ENCODE assay signal across 14 cellular contexts in genomic region chr22:44755956-44756361, GRCh38. TPM values are rescaled to one million over a fixed set of nuclear protein-coding genes. Genes with fewer than 3 reads are reported as not detected.
A peak's percentile ranks its signal among the peaks of the same experiment; 100 is the strongest.
DNase-seq lines count a peak whose midpoint lies in the region; ATAC-seq, FAIRE-seq and TF ChIP-seq lines count a peak whose summit lies in the region.
"Had no signal": no experiment of that assay in that cellular context is flagged by ENCODE, and none has a peak within 500 bp of the region (broad histone marks: within the 10 kb centered on the region; RNA-seq: fewer than 3 reads in every experiment).

No MANE protein-coding gene starts in this region.

- H3K4me1 ChIP-seq in H9 (ENCODE audit: insufficient read depth, low read length) (peaks cover 12% of the 10 kb centered on the region; the same call in 1 of the 2 replicates), breast epithelium (peaks cover 11 to 13% of the 10 kb centered on the region in 2 donors), kidney (ENCODE audit: control insufficient read depth in 1 of 2, insufficient read depth in 1 of 2, low read depth in 1 of 2, low read length in 2 of 2) (peaks cover 21 to 35% of the 10 kb centered on the region in 2 donors), small intestine (ENCODE audit: control insufficient read depth in 2 of 2, insufficient read depth in 1 of 2, low read depth in 1 of 2, low read length in 1 of 2) (peaks cover 0 to 9% of the 10 kb centered on the region in 2 donors)

- no peak overlapping the region for H4K91ac ChIP-seq in H9 (ENCODE audit: insufficient read length, low read depth, low read length)

- no peak overlapping the region for H2BK20ac ChIP-seq in H9 (ENCODE audit: low read depth, low read length, poor library complexity, severe bottlenecking)

- H3K4me3 ChIP-seq in breast epithelium (peak overlapping the region in 2 of 3 donors; percentile 24 to 42), kidney (ENCODE audit: low read length in 2 of 2) (peak overlapping the region in 1 of 2 donors; percentile 23), small intestine (ENCODE audit: low read depth in 1 of 2, low read length in 2 of 2) (no peak overlapping the region)
- H3K4me3 ChIP-seq: gastroesophageal sphincter had no signal

- H3K4me2 ChIP-seq in H9 (ENCODE audit: insufficient read depth, insufficient read length, low read length), result peak overlapping the region; percentile 19

- peaks cover 4% of the 10 kb centered on the region; the same call in 1 of the 2 replicates for H3K79me2 ChIP-seq in H9 (ENCODE audit: insufficient read depth, low read length)

- H3K36me3 ChIP-seq in breast epithelium, result no peaks in the 10 kb centered on the region
- H3K36me3 ChIP-seq in kidney (ENCODE audit: control insufficient read depth in 1 of 2, insufficient read depth in 2 of 2, low read length in 2 of 2), result no peaks in the 10 kb centered on the region
- H3K36me3 ChIP-seq in small intestine (ENCODE audit: control insufficient read depth in 2 of 2, insufficient read depth in 2 of 2, low read length in 2 of 2), result no peaks in the 10 kb centered on the region
- H3K36me3 ChIP-seq: gastroesophageal sphincter had no signal

- no peak overlapping the region for H3K4ac ChIP-seq in H9 (ENCODE audit: low read depth, low read length)

- H3K79me1 ChIP-seq in H9 (ENCODE audit: insufficient read depth, low read depth, low read length, poor library complexity, severe bottlenecking), result peaks cover 4% of the 10 kb centered on the region

- H2BK15ac ChIP-seq in H9 (ENCODE audit: low read depth, low read length), result no peak overlapping the region

- peaks cover 4 to 13% of the 10 kb centered on the region in 2 experiments; a peak in 3 of 5 replicates for H3K9me3 Mint-ChIP-seq in H9
- H3K9me3 Mint-ChIP-seq in natural killer cell, result no peaks in the 10 kb centered on the region
- H3K9me3 Mint-ChIP-seq: activated CD4-positive, alpha-beta memory T cell treated with anti-CD3 and anti-CD28 coated beads, Interleukin-2, amount 10 ng/mL, durations not matched to agents 7 days and 5 days had no signal

- intact Hi-C loops in breast epithelium (cut with DNase I; ENCODE audit: low total_unique reads) (no loop called here), kidney (cut with DNase I) (no loop called here), natural killer cell (cut with micrococcal nuclease) (no loop called here)

- no peak for TF ChIP-seq POLR2A in breast epithelium (IDR thresholded peaks at IDR 0.05)

- DNase-seq in H9 (peak; percentile 57), breast epithelium (ENCODE audit: low spot score in 2 of 2) (peak; percentile 67 to 75), kidney (peak; percentile 64), small intestine (peak; percentile 74), superior temporal gyrus (ENCODE audit: extremely low spot score) (no peak), GOT3 (lab: John Stamatoyannopoulos, UW) (no peak), natural killer cell (no peak)
- DNase-seq: activated CD4-positive, alpha-beta memory T cell treated with anti-CD3 and anti-CD28 coated beads, Interleukin-2, amount 10 ng/mL, durations not matched to agents 7 days and 5 days; AML-193; DMS153; NCI-H226 had no signal

- WGBS in H9 (ENCODE audit: extremely low coverage, insufficient read length, low lambda C conversion rate), result no CpG with 5 or more reads among the region's 9 CpGs
- 8 to 40% (median 18%) methylated on average over 9 of the region's 9 CpGs for WGBS in small intestine, 3 donors

- H3K27me3 Mint-ChIP-seq in H9 (ENCODE audit: low read depth) (peaks cover 5% of the 10 kb centered on the region), natural killer cell (ENCODE audit: low read depth in 2 of 2) (peaks cover 0 to 13% of the 10 kb centered on the region in 2 donors)

- no peak for ATAC-seq in natural killer cell
- ATAC-seq in GM18867 (IDR thresholded peaks at IDR 0.05; ENCODE audit: unreplicated experiment), result no peak
- ATAC-seq: gastroesophageal sphincter had no signal

- H2BK120ac ChIP-seq in H9 (ENCODE audit: low read depth, low read length, poor library complexity, severe bottlenecking), result no peak overlapping the region

- H3K23me2 ChIP-seq in H9 (ENCODE audit: insufficient read length, low read depth, low read length, poor library complexity, severe bottlenecking), result peaks cover 18% of the 10 kb centered on the region

- H3K14ac ChIP-seq in H9 (ENCODE audit: insufficient read depth, low read length), result no peak overlapping the region

- FAIRE-seq in kidney (lab: Jason Lieb, UNC) (no peak), small intestine (lab: Jason Lieb, UNC) (no peak)
- FAIRE-seq: endometrium had no signal

- H3K4me1 Mint-ChIP-seq in H9, result peaks cover 31 to 53% of the 10 kb centered on the region in 2 experiments
- peaks cover 0 to 4% of the 10 kb centered on the region in 2 donors for H3K4me1 Mint-ChIP-seq in natural killer cell

- no peak overlapping the region for H2AFZ ChIP-seq in H9 (ENCODE audit: low read length)

- H3K56ac ChIP-seq in H9 (ENCODE audit: insufficient read length, low read depth, low read length), result no peak overlapping the region

- H3K4me3 Mint-ChIP-seq in H9, result peak overlapping the region in 1 of 2 experiments; percentile 40; a peak in 3 of 5 replicates
- H3K4me3 Mint-ChIP-seq in natural killer cell, result no peak overlapping the region
- H3K4me3 Mint-ChIP-seq: activated CD4-positive, alpha-beta memory T cell treated with anti-CD3 and anti-CD28 coated beads, Interleukin-2, amount 10 ng/mL, durations not matched to agents 7 days and 5 days had no signal

- H3K27ac ChIP-seq in H9 (ENCODE audit: insufficient read length, low read depth, low read length) (no peak overlapping the region), breast epithelium (peak overlapping the region; percentile 84 to 92), kidney (ENCODE audit: low read depth in 2 of 2, low read length in 2 of 2) (peak overlapping the region; percentile 76 to 91), small intestine (ENCODE audit: low read depth in 1 of 2, low read length in 1 of 2) (no peak overlapping the region)
- H3K27ac ChIP-seq: gastroesophageal sphincter had no signal

- no peak overlapping the region for H2BK12ac ChIP-seq in H9 (ENCODE audit: insufficient read length, low read depth, low read length)

- H3K9ac ChIP-seq in H9 (ENCODE audit: extremely low read depth, insufficient read length, low read length) (no peak overlapping the region), kidney (ENCODE audit: low read length in 2 of 2) (peak overlapping the region; percentile 40 to 48)

- TF ChIP-seq CTCF in H9 (conservative IDR thresholded peaks at IDR 0.05), result no peak
- no peak for TF ChIP-seq CTCF in breast epithelium (IDR thresholded peaks at IDR 0.05)
- TF ChIP-seq CTCF in kidney (IDR thresholded peaks at IDR 0.05; ENCODE audit: borderline replicate concordance, extremely low read depth, insufficient read depth), result no peak
- TF ChIP-seq CTCF in natural killer cell (IDR thresholded peaks at IDR 0.05), result no peak

- no peak overlapping the region for H3K23ac ChIP-seq in H9 (ENCODE audit: insufficient read length, low read depth, low read length)

- H3K27me3 ChIP-seq in H9 (ENCODE audit: insufficient read depth, low read length), result no peaks in the 10 kb centered on the region
- no peaks in the 10 kb centered on the region for H3K27me3 ChIP-seq in breast epithelium
- H3K27me3 ChIP-seq in small intestine (ENCODE audit: control insufficient read depth in 2 of 2, insufficient read depth in 2 of 2, low read length in 2 of 2), result peaks cover 0 to 3% of the 10 kb centered on the region in 2 donors

- H3K36me3 Mint-ChIP-seq in H9 (ENCODE audit: insufficient read depth in 1 of 3, low read depth in 3 of 3) (peaks cover 11 to 25% (median 13%) of the 10 kb centered on the region in 3 experiments; a peak in 6 of 7 replicates), natural killer cell (no peaks in the 10 kb centered on the region)

- H4K20me1 ChIP-seq in H9 (ENCODE audit: control insufficient read depth, insufficient read depth, insufficient read length), result no peaks in the 10 kb centered on the region

- no peak overlapping the region for H3K18ac ChIP-seq in H9 (ENCODE audit: insufficient read length, low read depth, low read length)

- H3T11ph ChIP-seq in H9 (ENCODE audit: low read length), result no peak overlapping the region

- H4K5ac ChIP-seq in H9 (ENCODE audit: insufficient read length, low read depth, low read length), result no peak overlapping the region

- no peak overlapping the region for H4K8ac ChIP-seq in H9 (replicated peaks; ENCODE audit: insufficient read length, low read depth, low read length)

- no peak overlapping the region for H2AK5ac ChIP-seq in H9 (ENCODE audit: insufficient read length, low read length)

- H3K9me3 ChIP-seq in H9 (ENCODE audit: control insufficient read depth, low read depth, low read length) (no peaks in the 10 kb centered on the region), breast epithelium (no peaks in the 10 kb centered on the region), kidney (ENCODE audit: control insufficient read depth in 1 of 2, low read length in 2 of 2) (no peaks in the 10 kb centered on the region), small intestine (ENCODE audit: control insufficient read depth, low read depth) (no peaks in the 10 kb centered on the region)

- H2BK5ac ChIP-seq in H9 (ENCODE audit: insufficient read length, low read length), result no peak overlapping the region

- peak overlapping the region in 2 of 3 experiments; percentile 4 to 67; a peak in 4 of 7 replicates for H3K27ac Mint-ChIP-seq in H9
- no peak overlapping the region for H3K27ac Mint-ChIP-seq in natural killer cell
- H3K27ac Mint-ChIP-seq: activated CD4-positive, alpha-beta memory T cell treated with anti-CD3 and anti-CD28 coated beads, Interleukin-2, amount 10 ng/mL, durations not matched to agents 7 days and 5 days had no signal

RNA-seq across cellular contexts. Expression of gene ARHGAP8, which starts 3.6 kb away (rescaled TPM):
- 29.3 and 35.4 TPM in 2 replicates for total RNA-seq in H9 (2021)
- total RNA-seq in breast epithelium, result 10 to 100 TPM in 2 of 3 donors, 1 to 10 TPM in 1; 9.8 to 39.4 (median 32.4) TPM
- 35.7 TPM for total RNA-seq in kidney
- 30.2 TPM for polyA plus RNA-seq in kidney (ENCODE audit: insufficient read depth, low read depth, low replicate concordance)
- polyA plus RNA-seq in small intestine, result 10 to 100 TPM in 1 of 3 donors, 1 to 10 TPM in 2; 1.6 to 11.9 (median 6.8) TPM
- 10 to 100 TPM; 23.6 to 32.6 (median 26.5) TPM for total RNA-seq in natural killer cell

RNA-seq across cellular contexts. Expression of gene PRR5, which starts 54.0 kb away (rescaled TPM):
- total RNA-seq in H9 (2021), result 11.8 and 12.6 TPM in 2 replicates
- 10 to 100 TPM; 23.7 to 39.5 (median 29.5) TPM for total RNA-seq in breast epithelium
- 24.0 TPM for total RNA-seq in kidney
- polyA plus RNA-seq in kidney (ENCODE audit: insufficient read depth, low read depth, low replicate concordance), result 46.0 TPM
- 10 to 100 TPM; 37.0 to 80.5 (median 73.1) TPM for polyA plus RNA-seq in small intestine
- 100 to 1,000 TPM in 1 of 3 donors, 10 to 100 TPM in 2; 92.6 to 133 (median 93.4) TPM for total RNA-seq in natural killer cell

Comparison
In these comparisons a context has a peak if more than half of its experiments do, and no peak if none do; other contexts are left out.
1. DNase-seq: peak in H9 (single experiment), breast epithelium (2 of 2), kidney (single experiment) and small intestine (single experiment); none in superior temporal gyrus (single experiment), GOT3 (single experiment) and natural killer cell (single experiment).
2. H3K27ac ChIP-seq: peak in breast epithelium (2 of 2) and kidney (2 of 2); none in H9 (single experiment) and small intestine (0 of 2).
3. H3K27ac Mint-ChIP-seq: peak in H9 (2 of 3); none in natural killer cell (0 of 2).
4. H3K4me3 ChIP-seq: peak in breast epithelium (2 of 3); none in small intestine (0 of 2).